In genomic region chr17:43845772-43846171, GRCh38 we compare ENCODE assay signal across 1 cellular context.
TF ChIP-seq lines count a peak whose summit lies in the region.

No MANE protein-coding gene starts in this region.

TF ChIP-seq in HepG2, 621 proteins besides CTCF, POLR2A, EP300 and RAD21:
- 0 out of 2 replicates have a peak, but pooled peaks have one; percentile 0 for TF ChIP-seq MTERF4 (CRISPR knock-in tag; IDR thresholded peaks at IDR 0.05)
- peak; percentile 5; the same call in 1 of the 2 replicates for TF ChIP-seq ERF (CRISPR knock-in tag; IDR thresholded peaks at IDR 0.05)
- no peak for TF ChIP-seq SMAD1 (CRISPR knock-in tag; IDR thresholded peaks at IDR 0.05; ENCODE audit: borderline replicate concordance, low read depth)
